Comparison of ENCODE assay signal across 15 cellular contexts in genomic region chr4:157023941-157024340, GRCh38. TPM values are rescaled to one million over a fixed set of nuclear protein-coding genes. Genes with fewer than 3 reads are reported as not detected.
DNase-seq lines count a peak whose midpoint lies in the region; ATAC-seq, FAIRE-seq and TF ChIP-seq lines count a peak whose summit lies in the region.
"Had no signal": no experiment of that assay in that cellular context is flagged by ENCODE, and none has a peak within 500 bp of the region (broad histone marks: within the 10 kb centered on the region; RNA-seq: fewer than 3 reads in every experiment).

No MANE protein-coding gene starts in this region.

- DNase-seq in LHCN-M2 (ENCODE audit: low read depth) (peak; percentile 80), bronchial epithelial cell (ENCODE audit: low read depth) (peak; percentile 53), myocyte (ENCODE audit: low read depth) (peak; percentile 74), NCI-H2029 treated with DMSO at 0.1 percent for 48 hours (lab: John Stamatoyannopoulos, UW) (no peak)
- DNase-seq: ACHN; CD4-positive, CD25-positive, alpha-beta regulatory T cell; DND-41; GDM1 had no signal

- TF ChIP-seq CTCF in bronchial epithelial cell (IDR thresholded peaks at IDR 0.05; ENCODE audit: insufficient read depth, low read length, severe bottlenecking): no peak

- no peak for FAIRE-seq in bronchial epithelial cell (lab: Jason Lieb, UNC)
- FAIRE-seq: H54 had no signal

- ATAC-seq in GM19351 (IDR thresholded peaks at IDR 0.05; ENCODE audit: unreplicated experiment): peak; percentile 53
- no peak for ATAC-seq in GM18858 (IDR thresholded peaks at IDR 0.05; ENCODE audit: unreplicated experiment)
- ATAC-seq in HG03135 (IDR thresholded peaks at IDR 0.05; ENCODE audit: unreplicated experiment): no peak
- no peak for ATAC-seq in HG02571 (IDR thresholded peaks at IDR 0.05; ENCODE audit: unreplicated experiment)
- ATAC-seq: HCT116 had no signal

- no peaks in the 10 kb centered on the region for H3K27me3 ChIP-seq in bronchial epithelial cell (ENCODE audit: control insufficient read depth, insufficient read depth, low read length)
- H3K27me3 ChIP-seq: BLaER1 treated with 17β-estradiol and CSF1 and Interleukin-3, amounts not matched to agents 10 nM and 100 nM had no signal

- no peaks in the 10 kb centered on the region for H3K36me3 ChIP-seq in bronchial epithelial cell (ENCODE audit: control insufficient read depth, insufficient read depth, low read length)
- H3K36me3 ChIP-seq: BLaER1 treated with 17β-estradiol and CSF1 and Interleukin-3, amounts not matched to agents 10 nM and 100 nM had no signal

- no peak overlapping the region for H3K4me3 ChIP-seq in bronchial epithelial cell (ENCODE audit: low read depth, low read length)
- H3K4me3 ChIP-seq: BLaER1 treated with 17β-estradiol and CSF1 and Interleukin-3, amounts not matched to agents 10 nM and 100 nM had no signal

RNA-seq across cellular contexts. Expression of gene GLRB, which starts 52.0 kb away (rescaled TPM):
- total RNA-seq in LHCN-M2 (2014; rRNA removed) (9.5 and 13.3 TPM in 2 replicates), bronchial epithelial cell (2.6 and 3.1 TPM in 2 replicates), myocyte (21.6 and 24.8 TPM in 2 replicates)
- 5.2 TPM for polyA plus RNA-seq in LHCN-M2 (2012)
- 10.1 TPM for polyA plus RNA-seq in myocyte (2012)
- total RNA-seq: CD4-positive, CD25-positive, alpha-beta regulatory T cell had no signal
- polyA plus RNA-seq: CD4-positive, CD25-positive, alpha-beta regulatory T cell had no signal

RNA-seq across cellular contexts. Expression of gene PDGFC, which starts 52.3 kb away (rescaled TPM):
- 89.3 and 107 TPM in 2 replicates for total RNA-seq in LHCN-M2 (2014; rRNA removed)
- 68.1 TPM for polyA plus RNA-seq in LHCN-M2 (2012)
- 38.7 and 52.2 TPM in 2 replicates for total RNA-seq in bronchial epithelial cell
- total RNA-seq in myocyte: 38.0 and 49.5 TPM in 2 replicates
- 91.4 TPM for polyA plus RNA-seq in myocyte (2012)
- polyA plus RNA-seq: CD4-positive, CD25-positive, alpha-beta regulatory T cell had no signal
